1 cellular context compared by ENCODE assay signal in genomic region chr2:29273704-29274611, GRCh38.
TF ChIP-seq lines count a peak whose summit lies in the region.

No MANE protein-coding gene starts in this region.

TF ChIP-seq in endothelial cell of umbilical vein, 7 proteins besides CTCF, POLR2A, EP300 and RAD21 (continued from another document):
- TF ChIP-seq, protein P1, sequence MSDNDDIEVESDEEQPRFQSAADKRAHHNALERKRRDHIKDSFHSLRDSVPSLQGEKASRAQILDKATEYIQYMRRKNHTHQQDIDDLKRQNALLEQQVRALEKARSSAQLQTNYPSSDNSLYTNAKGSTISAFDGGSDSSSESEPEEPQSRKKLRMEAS (IDR thresholded peaks at IDR 0.05; ENCODE audit: insufficient read depth, insufficient read length) = no peak
- TF ChIP-seq POLR2AphosphoS5 (IDR thresholded peaks at IDR 0.05; ENCODE audit: insufficient read depth, low read depth, low read length) = no peak
TF ChIP-seq in endothelial cell of umbilical vein: peak in this region for 0.
